In genomic region chr4:1010522-1011021, GRCh38 we compare ENCODE assay signal across 8 cellular contexts. TPM values are rescaled to one million over a fixed set of nuclear protein-coding genes. Genes with fewer than 3 reads are reported as not detected.
DNase-seq lines count a peak whose midpoint lies in the region; FAIRE-seq and TF ChIP-seq lines count a peak whose summit lies in the region.

No MANE protein-coding gene starts in this region.

- H3K27ac ChIP-seq in esophagus squamous epithelium (peak overlapping the region; percentile 77 to 92 (median 90)), tibial nerve (peak overlapping the region; percentile 50 to 88 (median 82))

- DNase-seq in NCI-H1105 treated with DMSO at 0.1 percent for 48 hours (lab: John Stamatoyannopoulos, UW) (peak; percentile 35), NCI-H1105 (lab: John Stamatoyannopoulos, UW) (no peak), NOMO-1 treated with DMSO at 0.1 percent for 48 hours (lab: John Stamatoyannopoulos, UW; ENCODE audit: unreplicated experiment) (peak; percentile 92), activated T-cell treated with anti-CD3 and anti-CD28 coated beads for 24 hours (ENCODE audit: low read depth) (peak; percentile 49), esophagus squamous epithelium (lab: John Stamatoyannopoulos, UW) (peak; percentile 24), non-pigmented ciliary epithelial cell (ENCODE audit: low read depth) (peak; percentile 23), tibial nerve (ENCODE audit: low spot score in 2 of 2) (peak; percentile 61 to 67), frontal cortex (ENCODE audit: low spot score in 2 of 2) (no peak)

- H3K27me3 ChIP-seq in esophagus squamous epithelium (peaks cover 0 to 36% (median 7%) of the 10 kb centered on the region in 4 donors), tibial nerve (peaks cover 0 to 36% of the 10 kb centered on the region in 2 donors)

- H3K9me3 ChIP-seq in esophagus squamous epithelium (peaks cover 0 to 3% (median 0%) of the 10 kb centered on the region in 3 donors), tibial nerve (peaks cover 0 to 5% (median 0%) of the 10 kb centered on the region in 4 donors)

- 0 to 1% methylated on average over 5 to 13 of the region's 28 CpGs for WGBS in esophagus squamous epithelium, 2 donors
- 1% methylated on average over 17 to 28 of the region's 28 CpGs for WGBS in tibial nerve, 2 donors

- H3K4me3 ChIP-seq in esophagus squamous epithelium, result peak overlapping the region; percentile 52 to 84 (median 61)
- H3K4me3 ChIP-seq in tibial nerve, result peak overlapping the region; percentile 47 to 74 (median 55)

- no peak for FAIRE-seq in frontal cortex (lab: Jason Lieb, UNC)

- peaks cover 22 to 42% (median 29%) of the 10 kb centered on the region in 3 donors for H3K4me1 ChIP-seq in esophagus squamous epithelium
- H3K4me1 ChIP-seq in tibial nerve, result peaks cover 0 to 59% (median 40%) of the 10 kb centered on the region in 4 donors

- no peak for TF ChIP-seq EP300 in tibial nerve (IDR thresholded peaks at IDR 0.05)

- TF ChIP-seq POLR2A in esophagus squamous epithelium (IDR thresholded peaks at IDR 0.05) (peak in 1 of 4 donors; percentile 26), tibial nerve (IDR thresholded peaks at IDR 0.05) (no peak)

- no peaks in the 10 kb centered on the region for H3K36me3 ChIP-seq in esophagus squamous epithelium
- no peaks in the 10 kb centered on the region for H3K36me3 ChIP-seq in tibial nerve

- no peak for TF ChIP-seq CTCF in esophagus squamous epithelium (IDR thresholded peaks at IDR 0.05)
- no peak for TF ChIP-seq CTCF in tibial nerve (IDR thresholded peaks at IDR 0.05)

- intact Hi-C loops in esophagus squamous epithelium (cut with DNase I), result no loop called here

RNA-seq across cellular contexts. Expression of gene FGFRL1, which starts 0.9 kb away (rescaled TPM):
- total RNA-seq in esophagus squamous epithelium (10 to 100 TPM in 1 of 4 donors, 1 to 10 TPM in 3; 2.8 to 10.1 (median 4.7) TPM), tibial nerve (10 to 100 TPM; 18.1 to 39.6 (median 26.4) TPM), frontal cortex (2.0 TPM)

RNA-seq across cellular contexts. Expression of gene SLC26A1, which starts 17.4 kb away (rescaled TPM):
- total RNA-seq in esophagus squamous epithelium (not detected), tibial nerve (under 1 TPM in 3 of 4 donors, not detected in 1; 0.20 to 0.30 (median 0.21) TPM), frontal cortex (2.0 TPM)

RNA-seq across cellular contexts. Expression of gene IDUA, which starts 23.7 kb away (rescaled TPM):
- total RNA-seq in esophagus squamous epithelium (10 to 100 TPM in 2 of 4 donors, 1 to 10 TPM in 2; 4.3 to 20.5 (median 14.1) TPM), tibial nerve (10 to 100 TPM; 23.9 to 79.4 (median 52.9) TPM), frontal cortex (6.1 TPM)

RNA-seq across cellular contexts. Expression of gene DGKQ, which starts 37.2 kb away (rescaled TPM):
- 10 to 100 TPM in 2 of 4 donors, 1 to 10 TPM in 2; 9.5 to 12.0 (median 10.7) TPM for total RNA-seq in esophagus squamous epithelium
- 10 to 100 TPM in 3 of 4 donors, 1 to 10 TPM in 1; 9.0 to 23.4 (median 13.6) TPM for total RNA-seq in tibial nerve
- total RNA-seq in frontal cortex, result 6.1 TPM

Comparison
In these comparisons a context has a peak if more than half of its experiments do, and no peak if none do; other contexts are left out.
1. DNase-seq: peak in NCI-H1105 treated with DMSO at 0.1 percent for 48 hours (single experiment), NOMO-1 treated with DMSO at 0.1 percent for 48 hours (single experiment), activated T-cell treated with anti-CD3 and anti-CD28 coated beads for 24 hours (single experiment), esophagus squamous epithelium (single experiment), non-pigmented ciliary epithelial cell (single experiment) and tibial nerve (2 of 2); none in NCI-H1105 (single experiment) and frontal cortex (0 of 2).